Comparison of ENCODE assay signal across 12 cellular contexts in genomic region chr3:64216706-64217105, GRCh38. TPM values are rescaled to one million over a fixed set of nuclear protein-coding genes. Genes with fewer than 3 reads are reported as not detected.
DNase-seq lines count a peak whose midpoint lies in the region; FAIRE-seq and TF ChIP-seq lines count a peak whose summit lies in the region.
"Had no signal": no experiment of that assay in that cellular context is flagged by ENCODE, and none has a peak within 500 bp of the region (broad histone marks: within the 10 kb centered on the region; RNA-seq: fewer than 3 reads in every experiment).

No MANE protein-coding gene starts in this region.

- dilution Hi-C loops in keratinocyte (cut with MboI; ENCODE audit: extremely low pct_ligation_motif_present, low sequenced_read_pairs), result no loop called here

- no peak overlapping the region for H3K4me3 ChIP-seq in choroid plexus epithelial cell (ENCODE audit: low read depth, low read length)
- H3K4me3 ChIP-seq in keratinocyte (ENCODE audit: control insufficient read depth in 2 of 3, extremely low read depth in 1 of 3, insufficient read depth in 2 of 3, low read depth in 1 of 3, low read length in 3 of 3), result no peak overlapping the region
- no peak overlapping the region for H3K4me3 ChIP-seq in tibial artery

- H4K20me1 ChIP-seq in keratinocyte (ENCODE audit: control insufficient read depth, extremely low read depth, insufficient read depth, low read length), result no peaks in the 10 kb centered on the region

- DNase-seq in NCI-H82 (lab: John Stamatoyannopoulos, UW) (peak; percentile 46), NCI-H82 treated with DMSO at 0.1 percent for 48 hours (lab: John Stamatoyannopoulos, UW; ENCODE audit: unreplicated experiment) (no peak), choroid plexus epithelial cell (ENCODE audit: low read depth) (peak; percentile 74), keratinocyte (ENCODE audit: low read depth, low spot score) (peak; percentile 42), tibial artery (no peak), KG1 (lab: John Stamatoyannopoulos, UW) (no peak), epidermal melanocyte (ENCODE audit: insufficient read length, low spot score) (no peak)
- DNase-seq in activated CD4-positive, CD25-positive, alpha-beta regulatory T cell treated with anti-CD3 and anti-CD28 coated beads, Interleukin-2, amount 50 U/mL, for 72 hours, result no peak
- DNase-seq: activated CD8-positive, alpha-beta memory T cell treated with anti-CD3 and anti-CD28 coated beads, Interleukin-2, amount 50 U/mL, for 48 hours; central memory CD4-positive, alpha-beta T cell; NCI-H345; retina had no signal

- H2AFZ ChIP-seq in keratinocyte (ENCODE audit: control insufficient read depth, low read length), result peak overlapping the region; percentile 50

- FAIRE-seq in keratinocyte (lab: Jason Lieb, UNC), result peak; percentile 93

- H3K4me1 ChIP-seq in keratinocyte (ENCODE audit: control insufficient read depth, extremely low read depth, insufficient read depth, low read length) (peaks cover 33% of the 10 kb centered on the region), tibial artery (peaks cover 5 to 98% (median 70%) of the 10 kb centered on the region in 4 donors)

- TF ChIP-seq CTCF in choroid plexus epithelial cell (conservative IDR thresholded peaks at IDR 0.05; ENCODE audit: low read depth, low read length) (no peak), keratinocyte (optimal IDR thresholded peaks at IDR 0.05 in 1 of 3, IDR thresholded peaks at IDR 0.05 in 1 of 3, conservative IDR thresholded peaks at IDR 0.05 in 1 of 3; ENCODE audit: extremely low read depth in 1 of 3, insufficient read depth in 2 of 3, low read length in 3 of 3) (no peak), tibial artery (IDR thresholded peaks at IDR 0.05) (no peak)

- intact Hi-C loops in tibial artery (cut with DNase I; ENCODE audit: low total_unique reads), result no loop called here

- H3K36me3 ChIP-seq in keratinocyte (ENCODE audit: control insufficient read depth in 2 of 2, extremely low read depth in 1 of 2, insufficient read depth in 2 of 2, low read length in 2 of 2) (no peaks in the 10 kb centered on the region), tibial artery (no peaks in the 10 kb centered on the region)

- H3K27ac ChIP-seq in keratinocyte (ENCODE audit: control insufficient read depth, insufficient read depth, low read length), result peak overlapping the region; percentile 0
- peak overlapping the region; percentile 70 to 77 for H3K27ac ChIP-seq in tibial artery

- H3K9me1 ChIP-seq in keratinocyte (ENCODE audit: control insufficient read depth, extremely low read depth, insufficient read depth, low read length), result no peaks in the 10 kb centered on the region

- no peaks in the 10 kb centered on the region for H3K27me3 ChIP-seq in keratinocyte (ENCODE audit: control insufficient read depth, extremely low read depth, insufficient read depth, low read length)
- H3K27me3 ChIP-seq in tibial artery, result no peaks in the 10 kb centered on the region

- H3K9ac ChIP-seq in keratinocyte (ENCODE audit: control insufficient read depth, extremely low read depth, insufficient read depth, low read length), result peak overlapping the region; percentile 11

- H3K9me3 ChIP-seq in keratinocyte (ENCODE audit: control insufficient read depth, low read depth, low read length), result no peaks in the 10 kb centered on the region
- H3K9me3 ChIP-seq in tibial artery, result no peaks in the 10 kb centered on the region

- peaks cover 6% of the 10 kb centered on the region for H3K79me2 ChIP-seq in keratinocyte (ENCODE audit: control insufficient read depth, insufficient read depth, low read length)

- H3K4me2 ChIP-seq in keratinocyte (ENCODE audit: control insufficient read depth, extremely low read depth, insufficient read depth, low read depth, low read length), result peak overlapping the region; percentile 49

RNA-seq across cellular contexts. Expression of gene PRICKLE2, which starts 8.6 kb away (rescaled TPM):
- 7.0 to 8.6 TPM (median 7.8 TPM) in 3 replicates for polyA plus RNA-seq in keratinocyte
- polyA plus RNA-seq in keratinocyte (2011; ENCODE audit: low read depth), result 2.0 TPM
- 3.8 and 5.4 TPM in 2 replicates for polyA plus RNA-seq in keratinocyte (2011; cell fraction: cytosol; rRNA removed)
- polyA plus RNA-seq in keratinocyte (2011; cell fraction: nucleus; rRNA removed), result 22.1 TPM in 2 replicates
- polyA plus RNA-seq in keratinocyte (2012; ENCODE audit: low replicate concordance), result 3.3 and 6.6 TPM in 2 replicates
- polyA minus RNA-seq in keratinocyte, result 28.6 to 39.7 TPM (median 30.5 TPM) in 3 replicates
- polyA minus RNA-seq in keratinocyte (2011; cell fraction: cytosol; rRNA and poly(A)+ RNA removed), result 16.1 TPM
- 35.8 and 69.4 TPM in 2 replicates for polyA minus RNA-seq in keratinocyte (2011; cell fraction: nucleus; rRNA and poly(A)+ RNA removed)

Comparison
In these comparisons a context has a peak if more than half of its experiments do, and no peak if none do; other contexts are left out.
1. DNase-seq: peak in NCI-H82 (single experiment), choroid plexus epithelial cell (single experiment) and keratinocyte (single experiment); none in NCI-H82 treated with DMSO at 0.1 percent for 48 hours (single experiment), tibial artery (0 of 2), KG1 (single experiment), epidermal melanocyte (single experiment) and activated CD4-positive, CD25-positive, alpha-beta regulatory T cell treated with anti-CD3 and anti-CD28 coated beads, Interleukin-2, amount 50 U/mL, for 72 hours (single experiment).